8 cellular contexts compared by ENCODE assay signal in the genomic region with DNA sequence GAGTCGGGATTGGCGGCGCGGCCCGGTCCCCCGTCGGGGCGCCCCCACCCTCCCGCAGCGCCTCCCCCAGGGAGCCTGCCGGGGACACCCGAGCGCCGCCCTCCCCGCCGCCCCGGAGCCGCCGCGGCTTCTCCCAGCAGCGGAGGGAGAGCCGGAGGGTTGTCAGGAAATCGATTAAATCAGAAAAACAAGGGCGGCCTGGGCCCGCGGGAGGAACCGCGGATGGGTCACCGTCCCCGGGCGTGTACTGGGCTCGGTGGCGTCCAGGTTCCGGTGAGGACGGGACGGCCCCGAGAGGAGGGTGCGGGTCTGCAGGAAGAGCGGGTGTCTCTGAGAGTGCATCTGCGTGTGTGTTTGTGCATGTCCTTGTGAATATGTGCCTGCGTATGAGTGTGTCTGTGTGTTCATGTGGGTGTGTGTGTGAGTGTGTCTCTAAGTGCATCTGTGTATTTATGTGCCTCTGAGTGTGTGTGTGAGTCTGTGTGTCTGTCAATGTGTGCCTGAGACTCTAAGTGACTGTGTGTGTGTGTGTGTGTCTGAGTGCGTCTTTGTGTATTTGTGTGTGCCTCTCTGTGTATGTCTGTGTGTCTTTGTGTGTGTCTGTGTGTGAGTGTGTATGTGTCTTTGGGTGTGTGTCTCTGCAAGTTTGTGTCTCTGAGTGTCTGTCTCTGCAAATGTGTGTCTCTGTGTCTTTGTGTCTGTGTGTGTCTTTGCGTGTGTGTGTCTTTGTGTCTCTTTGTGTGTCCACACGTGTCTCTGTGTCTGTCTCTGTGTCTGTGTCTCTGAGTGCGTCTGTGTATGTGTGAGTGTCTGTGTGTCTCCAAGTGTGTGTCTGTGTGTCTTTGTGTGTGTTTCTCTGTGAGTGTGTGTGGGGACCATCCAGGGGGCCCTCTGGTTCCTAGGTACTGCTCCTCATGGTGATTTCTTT. TPM values are rescaled to one million over a fixed set of nuclear protein-coding genes. Genes with fewer than 3 reads are reported as not detected.
A peak's percentile ranks its signal among the peaks of the same experiment; 100 is the strongest.
DNase-seq lines count a peak whose midpoint lies in the region; ATAC-seq, FAIRE-seq and TF ChIP-seq lines count a peak whose summit lies in the region.

No MANE protein-coding gene starts in this region.

- no peaks in the 10 kb centered on the region for H3K27me3 ChIP-seq in Loucy (ENCODE audit: insufficient read depth, low read length, poor library complexity, severe bottlenecking)
- H3K27me3 ChIP-seq in psoas muscle (ENCODE audit: insufficient read depth in 3 of 3, low read length in 2 of 3): no peaks in the 10 kb centered on the region

- H3K9ac ChIP-seq in Loucy (ENCODE audit: low read depth, low read length, poor library complexity, severe bottlenecking): peak overlapping the region; percentile 80

- H3K4me1 ChIP-seq in Loucy (ENCODE audit: insufficient read depth, low read length, poor library complexity, severe bottlenecking): peaks cover 49% of the 10 kb centered on the region
- H3K4me1 ChIP-seq in psoas muscle: peaks cover 46% of the 10 kb centered on the region

- H3K36me3 ChIP-seq in Loucy (ENCODE audit: insufficient read depth, low read length) (no peaks in the 10 kb centered on the region), psoas muscle (ENCODE audit: insufficient read depth in 1 of 2, low read depth in 1 of 2) (no peaks in the 10 kb centered on the region)

- peak overlapping the region; percentile 86 for H3K27ac ChIP-seq in psoas muscle

- intact Hi-C loops in psoas muscle (cut with DNase I): loop anchor here in 1 of 2 donors (5.0 kb wide), 1 partner anchor 284 kb away; no protein-coding TSS in a partner anchor

- peaks cover 52% of the 10 kb centered on the region for H4K20me1 ChIP-seq in Loucy (ENCODE audit: insufficient read depth, low read length, poor library complexity, severe bottlenecking)

- H3K4me3 Mint-ChIP-seq in activated T-cell treated with anti-CD3 and anti-CD28 coated beads, Interleukin-2, amount 50 U/mL, for 24 hours: no peak overlapping the region

- FAIRE-seq in frontal cortex (lab: Jason Lieb, UNC): no peak

- H3K9me3 Mint-ChIP-seq in activated T-cell treated with anti-CD3 and anti-CD28 coated beads, Interleukin-2, amount 50 U/mL, for 24 hours: peaks cover 4% of the 10 kb centered on the region

- no peak overlapping the region for H3K27ac Mint-ChIP-seq in activated T-cell treated with anti-CD3 and anti-CD28 coated beads, Interleukin-2, amount 50 U/mL, for 24 hours

- H3K9me3 ChIP-seq in Loucy (ENCODE audit: insufficient read depth, low read depth, low read length): no peaks in the 10 kb centered on the region
- peaks cover 2% of the 10 kb centered on the region for H3K9me3 ChIP-seq in psoas muscle

- TF ChIP-seq CTCF in GM10266 (IDR thresholded peaks at IDR 0.05; ENCODE audit: control insufficient read depth, insufficient read depth, low read depth, missing control alignments) (no peak), Loucy (conservative IDR thresholded peaks at IDR 0.05; ENCODE audit: low read length) (no peak), fibroblast of the aortic adventitia (IDR thresholded peaks at IDR 0.05; ENCODE audit: insufficient read depth, low read length) (no peak), psoas muscle (IDR thresholded peaks at IDR 0.05) (no peak)

- H3K27me3 Mint-ChIP-seq in activated T-cell treated with anti-CD3 and anti-CD28 coated beads, Interleukin-2, amount 50 U/mL, for 24 hours: peaks cover 4% of the 10 kb centered on the region

- DNase-seq in GM10266 (ENCODE audit: extremely low spot score) (peak; percentile 60), fibroblast of the aortic adventitia (ENCODE audit: low read depth) (peak; percentile 50), psoas muscle (peak in 1 of 2 donors; percentile 75), frontal cortex (ENCODE audit: low spot score in 2 of 2) (no peak)
- DNase-seq in activated T-cell treated with anti-CD3 and anti-CD28 coated beads, Interleukin-2, amount 50 U/mL, for 24 hours: peak; percentile 68

- peaks cover 14% of the 10 kb centered on the region for H3K4me1 Mint-ChIP-seq in activated T-cell treated with anti-CD3 and anti-CD28 coated beads, Interleukin-2, amount 50 U/mL, for 24 hours (ENCODE audit: low read depth)

- H3K36me3 Mint-ChIP-seq in activated T-cell treated with anti-CD3 and anti-CD28 coated beads, Interleukin-2, amount 50 U/mL, for 24 hours (ENCODE audit: low read depth): no peaks in the 10 kb centered on the region

- WGBS in psoas muscle, 3 donors: 6 to 12% (median 8%) methylated on average over 36 to 45 of the region's 45 CpGs

- no peak overlapping the region for H2AFZ ChIP-seq in Loucy (ENCODE audit: low read length)

- H3F3A ChIP-seq in Loucy (ENCODE audit: low read depth): peaks cover 11% of the 10 kb centered on the region

- H3K4me2 ChIP-seq in Loucy (ENCODE audit: low read depth, low read length, poor library complexity, severe bottlenecking): peak overlapping the region; percentile 100

- H3K4me3 ChIP-seq in Loucy (ENCODE audit: low read length, poor library complexity, severe bottlenecking): peak overlapping the region; percentile 96
- peak overlapping the region; percentile 68 for H3K4me3 ChIP-seq in fibroblast of the aortic adventitia (ENCODE audit: low read depth, low read length)
- peak overlapping the region; percentile 93 for H3K4me3 ChIP-seq in psoas muscle

- ATAC-seq in psoas muscle: peak in 1 of 4 donors; percentile 31
- no peak for ATAC-seq in GM18519 (IDR thresholded peaks at IDR 0.05; ENCODE audit: low FRiP score, unreplicated experiment)
- ATAC-seq in GM21576 (IDR thresholded peaks at IDR 0.05; ENCODE audit: unreplicated experiment): no peak

- no peaks in the 10 kb centered on the region for H3K9me2 ChIP-seq in Loucy (replicated peaks; ENCODE audit: low read depth, low read length)

- peaks cover 56% of the 10 kb centered on the region for H3K79me2 ChIP-seq in Loucy (ENCODE audit: insufficient read depth, low read length)

RNA-seq across cellular contexts. Expression of a gene that starts 1.1 kb away (rescaled TPM):
- total RNA-seq in fibroblast of the aortic adventitia (ENCODE audit: low replicate concordance): 18.2 and 37.6 TPM in 2 replicates
- total RNA-seq in psoas muscle: 10 to 100 TPM; 12.0 to 60.7 (median 42.1) TPM
- polyA plus RNA-seq in psoas muscle: 10 to 100 TPM; 22.9 to 46.2 (median 28.6) TPM
- total RNA-seq in frontal cortex: 2.9 TPM

RNA-seq across cellular contexts. Expression of a gene that starts 59.2 kb away (rescaled TPM):
- 30.7 and 36.9 TPM in 2 replicates for total RNA-seq in fibroblast of the aortic adventitia (ENCODE audit: low replicate concordance)
- 10 to 100 TPM; 21.0 to 56.8 (median 37.0) TPM for total RNA-seq in psoas muscle
- 10 to 100 TPM in 2 of 3 donors, 1 to 10 TPM in 1; 5.8 to 23.4 (median 14.9) TPM for polyA plus RNA-seq in psoas muscle
- total RNA-seq in frontal cortex: 5.3 TPM

Comparison
In these comparisons a context has a peak if more than half of its experiments do, and no peak if none do; other contexts are left out.
1. DNase-seq: peak in GM10266 (single experiment), activated T-cell treated with anti-CD3 and anti-CD28 coated beads, Interleukin-2, amount 50 U/mL, for 24 hours (single experiment) and fibroblast of the aortic adventitia (single experiment); none in frontal cortex (0 of 2).
2. Peak in every context shown above with its lines, with median percentiles within 50 percentile points of each other: H3K4me3 ChIP-seq.